In the genomic region with DNA sequence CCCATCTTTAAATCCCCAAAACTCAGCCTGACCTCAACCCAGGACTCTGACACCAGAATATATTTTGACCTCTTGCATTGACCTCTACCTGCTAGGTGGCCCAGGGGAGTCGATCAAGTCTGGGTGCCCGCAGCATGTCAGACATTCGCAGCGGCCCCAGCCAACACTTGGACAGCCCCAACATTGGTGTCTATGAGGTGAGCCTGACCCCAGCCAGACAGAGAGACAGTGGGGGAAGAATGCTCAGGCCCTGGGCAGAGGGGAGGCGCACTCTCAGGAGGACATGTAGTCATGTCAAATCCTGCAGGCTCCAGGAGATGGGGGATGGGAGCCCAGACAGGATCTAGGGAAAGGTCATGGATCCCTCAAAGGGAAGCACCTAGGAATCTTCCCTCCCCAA, we compare ENCODE assay signal across 31 cellular contexts. TPM values are rescaled to one million over a fixed set of nuclear protein-coding genes. Genes with fewer than 3 reads are reported as not detected.
"Had no signal": no experiment of that assay in that cellular context is flagged by ENCODE, and none has a peak within 500 bp of the region (broad histone marks: within the 10 kb centered on the region; RNA-seq: fewer than 3 reads in every experiment).

No MANE protein-coding gene starts in this region.

- FAIRE-seq: colon, endometrium, islet of Langerhans had no signal

- ATAC-seq: effector memory CD8-positive, alpha-beta T cell; esophagus mucosa; gastrocnemius medialis; heart right ventricle; left cardiac atrium; left lung; left ventricle myocardium superior; lower lobe of right lung; mucosa of descending colon had no signal

- DNase-seq: cortex of kidney; effector CD8-positive, alpha-beta T cell; effector memory CD8-positive, alpha-beta T cell; endodermal cell; erythroblast; esophagus squamous epithelium; foreskin fibroblast; foreskin melanocyte; gastrocnemius medialis; glutamatergic neuron; head of caudate nucleus; heart right ventricle; hippocampal formation; left cardiac atrium; left lung; left ventricle myocardium superior; lower lobe of right lung; mesenchymal stem cell; mucosa of descending colon had no signal

- H3K27ac ChIP-seq: epithelial cell of prostate, esophagus squamous epithelium, gastrocnemius medialis, heart right ventricle, left lung, lower lobe of right lung had no signal

- H3K9me3 ChIP-seq: esophagus squamous epithelium, gastrocnemius medialis, heart right ventricle, left lung, lower lobe of right lung, mucosa of descending colon had no signal

- H3K36me3 ChIP-seq: esophagus squamous epithelium, gastrocnemius medialis, heart right ventricle, left lung, lower lobe of right lung had no signal

- H3K4me3 ChIP-seq: esophagus squamous epithelium, gastrocnemius medialis, heart right ventricle, left lung, lower lobe of right lung, mucosa of descending colon had no signal

RNA-seq across cellular contexts. Expression of gene GUCY2D, which starts 5.4 kb away (rescaled TPM):
- total RNA-seq: cerebellum, dermis microvascular lymphatic vessel endothelial cell, esophagus squamous epithelium, gastrocnemius medialis, glomerular endothelial cell, kidney epithelial cell, left ventricle myocardium superior, lung microvascular endothelial cell, mesenteric fat pad had no signal
- polyA plus RNA-seq: heart right ventricle had no signal

RNA-seq across cellular contexts. Expression of gene ALOX15B, which starts 31.0 kb away (rescaled TPM):
- total RNA-seq: cerebellum, dermis microvascular lymphatic vessel endothelial cell, endodermal cell, glomerular endothelial cell, left ventricle myocardium superior, lung microvascular endothelial cell, mesothelial cell of epicardium had no signal
